22 cellular contexts compared by ENCODE assay signal in the genomic region with DNA sequence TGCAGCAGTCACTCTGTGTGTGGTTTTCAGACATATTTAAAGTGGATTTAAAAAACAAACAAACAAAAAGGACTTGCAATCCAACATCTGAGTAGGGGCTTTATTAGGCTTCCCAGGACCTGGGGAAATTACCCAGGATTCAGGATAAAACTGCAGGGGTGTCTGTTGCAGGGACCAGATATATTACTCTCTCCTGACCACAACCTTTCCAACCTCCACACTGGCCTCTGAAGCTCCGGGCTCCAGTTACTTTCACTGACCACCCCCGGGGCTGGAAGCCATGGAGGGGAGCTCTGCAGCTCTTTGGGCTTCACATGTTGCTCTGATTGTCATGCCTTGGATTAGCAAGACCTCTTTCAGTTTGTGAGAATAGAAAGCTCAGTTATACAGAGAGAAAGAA.
"Had no signal": no experiment of that assay in that cellular context is flagged by ENCODE, and none has a peak within 500 bp of the region (broad histone marks: within the 10 kb centered on the region; RNA-seq: fewer than 3 reads in every experiment).

No MANE protein-coding gene starts in this region.

- DNase-seq: effector CD8-positive, alpha-beta T cell; effector memory CD8-positive, alpha-beta T cell; endodermal cell; erythroblast; esophagus squamous epithelium; foreskin fibroblast; foreskin melanocyte; gastrocnemius medialis; glutamatergic neuron; head of caudate nucleus; heart right ventricle; hippocampal formation; left cardiac atrium; left lung; left ventricle myocardium superior; lower lobe of right lung; mesendoderm; mucosa of descending colon had no signal

- H3K27ac Mint-ChIP-seq: endodermal cell, memory B cell had no signal

- H3K9me3 ChIP-seq: esophagus squamous epithelium, gastrocnemius medialis, heart right ventricle, left lung, lower lobe of right lung, mucosa of descending colon had no signal

- H3K4me3 ChIP-seq: coronary artery, esophagus squamous epithelium, gastrocnemius medialis, heart right ventricle, left lung, lower lobe of right lung, mucosa of descending colon had no signal

- H3K27me3 ChIP-seq: esophagus squamous epithelium, gastrocnemius medialis, heart right ventricle, left lung had no signal

- H3K4me1 ChIP-seq: left lung had no signal

- H3K9me3 Mint-ChIP-seq: effector memory CD8-positive, alpha-beta T cell; endodermal cell had no signal

- H3K4me3 Mint-ChIP-seq: effector memory CD8-positive, alpha-beta T cell; endodermal cell; memory B cell had no signal

- ATAC-seq: effector memory CD8-positive, alpha-beta T cell; esophagus mucosa; gastrocnemius medialis; heart right ventricle; left cardiac atrium; left lung; left ventricle myocardium superior; lower lobe of right lung; mucosa of descending colon had no signal

- H3K27ac ChIP-seq: coronary artery, epithelial cell of prostate, esophagus squamous epithelium, heart right ventricle, left lung, lower lobe of right lung had no signal

- H3K36me3 ChIP-seq: esophagus squamous epithelium, gastrocnemius medialis, left lung, lower lobe of right lung had no signal
